ENCODE assay signal across 1 cellular context in the genomic region with DNA sequence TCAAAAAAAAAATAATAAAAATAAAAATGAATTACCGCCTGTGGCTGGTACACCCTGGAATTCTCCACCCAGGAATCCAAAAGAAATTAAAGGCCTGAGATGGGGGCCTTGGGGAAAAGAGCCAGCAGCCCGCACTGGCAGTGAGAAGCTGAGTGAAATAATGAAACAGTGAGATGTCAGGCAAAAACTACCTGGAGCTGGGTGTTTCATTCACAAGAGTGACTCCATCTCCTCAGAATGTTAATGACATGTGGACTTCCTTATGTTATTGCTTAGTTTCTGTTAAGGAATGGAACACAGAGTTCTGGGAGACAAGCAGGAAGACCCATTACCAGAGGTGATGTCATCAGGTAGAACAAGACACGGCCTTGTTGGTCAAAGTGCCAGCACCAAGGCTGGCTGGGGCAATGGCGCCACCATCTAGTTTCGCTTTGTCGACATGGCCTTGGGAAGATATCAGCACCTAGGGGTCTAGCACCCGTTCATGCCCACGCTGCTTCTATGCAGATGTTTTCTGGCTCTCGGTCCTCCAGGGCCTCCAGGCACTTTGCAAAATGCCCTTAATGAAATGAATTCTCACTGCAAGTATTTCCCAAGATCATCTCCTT.
TF ChIP-seq lines count a peak whose summit lies in the region.

No MANE protein-coding gene starts in this region.

TF ChIP-seq in HEK293, 187 proteins besides CTCF, POLR2A, EP300 and RAD21 (continued from another document):
- TF ChIP-seq, protein P1, sequence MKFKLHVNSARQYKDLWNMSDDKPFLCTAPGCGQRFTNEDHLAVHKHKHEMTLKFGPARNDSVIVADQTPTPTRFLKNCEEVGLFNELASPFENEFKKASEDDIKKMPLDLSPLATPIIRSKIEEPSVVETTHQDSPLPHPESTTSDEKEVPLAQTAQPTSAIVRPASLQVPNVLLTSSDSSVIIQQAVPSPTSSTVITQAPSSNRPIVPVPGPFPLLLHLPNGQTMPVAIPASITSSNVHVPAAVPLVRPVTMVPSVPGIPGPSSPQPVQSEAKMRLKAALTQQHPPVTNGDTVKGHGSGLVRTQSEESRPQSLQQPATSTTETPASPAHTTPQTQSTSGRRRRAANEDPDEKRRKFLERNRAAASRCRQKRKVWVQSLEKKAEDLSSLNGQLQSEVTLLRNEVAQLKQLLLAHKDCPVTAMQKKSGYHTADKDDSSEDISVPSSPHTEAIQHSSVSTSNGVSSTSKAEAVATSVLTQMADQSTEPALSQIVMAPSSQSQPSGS (tag by site-specific recombination; IDR thresholded peaks at IDR 0.05; ENCODE audit: low read depth), result peak; percentile 41
- TF ChIP-seq ZNF169 (tag by site-specific recombination; IDR thresholded peaks at IDR 0.05) (no peak), ZNF404 (tag by site-specific recombination; IDR thresholded peaks at IDR 0.05) (no peak)
